Comparison of ENCODE assay signal across 18 cellular contexts in genomic region chr5:179610903-179611265, GRCh38. TPM values are rescaled to one million over a fixed set of nuclear protein-coding genes. Genes with fewer than 3 reads are reported as not detected.
DNase-seq lines count a peak whose midpoint lies in the region; ATAC-seq and TF ChIP-seq lines count a peak whose summit lies in the region.
"Had no signal": no experiment of that assay in that cellular context is flagged by ENCODE, and none has a peak within 500 bp of the region (broad histone marks: within the 10 kb centered on the region; RNA-seq: fewer than 3 reads in every experiment).

No MANE protein-coding gene starts in this region.

- H2AK5ac ChIP-seq in IMR-90 (ENCODE audit: low read depth, low read length), result no peak overlapping the region

- H2BK20ac ChIP-seq in IMR-90 (ENCODE audit: low read depth, low read length), result no peak overlapping the region

- no peak overlapping the region for H4K8ac ChIP-seq in IMR-90 (ENCODE audit: low read depth in 2 of 2, low read length in 2 of 2)

- H3K79me1 ChIP-seq in IMR-90 (ENCODE audit: low read depth in 1 of 2, low read length in 2 of 2), result peaks cover 22 to 66% of the 10 kb centered on the region in 2 experiments

- H3K56ac ChIP-seq in IMR-90 (ENCODE audit: extremely low read depth, insufficient read depth, low read length), result no peak overlapping the region

- TF ChIP-seq EP300 in neural cell (conservative IDR thresholded peaks at IDR 0.05; ENCODE audit: poor library complexity, severe bottlenecking), result no peak

- H3K23ac ChIP-seq in IMR-90 (ENCODE audit: low read depth, low read length), result 0 out of 2 replicates have a peak overlapping the region, but pooled peaks have one; percentile 7

- no peak overlapping the region for H3K9ac ChIP-seq in IMR-90 (ENCODE audit: low read depth, low read length)
- no peak overlapping the region for H3K9ac ChIP-seq in neural cell (ENCODE audit: low read length)
- H3K9ac ChIP-seq: KMS-11, parathyroid adenoma had no signal

- H3K36me3 Mint-ChIP-seq in activated CD4-positive, alpha-beta T cell treated with anti-CD3 and anti-CD28 coated beads for 36 hours (ENCODE audit: low read depth), result peaks cover 62% of the 10 kb centered on the region
- peaks cover 38% of the 10 kb centered on the region for H3K36me3 Mint-ChIP-seq in activated naive CD8-positive, alpha-beta T cell treated with anti-CD3 and anti-CD28 coated beads for 36 hours

- no TSS peak for BruUV-seq in IMR-90 (replicated peaks; lab: Mats Ljungman, UMichigan)

- no peak overlapping the region for H3K27ac ChIP-seq in IMR-90 (ENCODE audit: insufficient read depth, low read length)
- no peak overlapping the region for H3K27ac ChIP-seq in neural cell (ENCODE audit: low read length)
- H3K27ac ChIP-seq: KMS-11, lower lobe of right lung, parathyroid adenoma had no signal

- no peak for TF ChIP-seq CTCF in IMR-90 (conservative IDR thresholded peaks at IDR 0.05; ENCODE audit: low read depth, low read length)
- no peak for TF ChIP-seq CTCF in neural cell (IDR thresholded peaks at IDR 0.05; ENCODE audit: poor library complexity, severe bottlenecking)
- no peak for TF ChIP-seq CTCF in GM13976 (IDR thresholded peaks at IDR 0.05; ENCODE audit: borderline replicate concordance, control extremely low read depth, extremely low read depth, insufficient read depth, missing control alignments)

- CTCF ChIA-PET in activated CD4-positive, alpha-beta T cell treated with anti-CD3 and anti-CD28 coated beads for 36 hours (lab: Charles Lee), result no interaction called here
- CTCF ChIA-PET in IMR-90 (lab: Yijun Ruan, JAX), result interaction anchor here (0.6 to 1.6 kb wide), 2 partner anchors 13 to 19 kb away, joined by 5 read pairs; partner anchors contain the start of gene HNRNPH1

- H3K36me3 ChIP-seq in IMR-90 (ENCODE audit: control insufficient read depth, insufficient read depth, low read length), result peaks cover 77% of the 10 kb centered on the region
- peaks cover 17% of the 10 kb centered on the region for H3K36me3 ChIP-seq in neural cell (ENCODE audit: insufficient read depth, low read length)

- no peak overlapping the region for H4K5ac ChIP-seq in IMR-90 (ENCODE audit: low read depth, low read length)

- dilution Hi-C loops in IMR-90 (cut with HindIII; ENCODE audit: low sequenced_read_pairs, unreplicated experiment), result no loop called here

- no peak overlapping the region for H2BK15ac ChIP-seq in IMR-90 (ENCODE audit: low read depth, low read length)

- H3K27me3 ChIP-seq in IMR-90 (ENCODE audit: control insufficient read depth, insufficient read depth, low read length), result no peaks in the 10 kb centered on the region
- H3K27me3 ChIP-seq in neural cell (ENCODE audit: insufficient read depth, low read depth, low read length), result no peaks in the 10 kb centered on the region

- H4K20me1 ChIP-seq in IMR-90 (ENCODE audit: insufficient read depth, low read length) (peaks cover 91% of the 10 kb centered on the region), neural cell (ENCODE audit: insufficient read depth) (peaks cover 20% of the 10 kb centered on the region)

- no peaks in the 10 kb centered on the region for H3K27me3 Mint-ChIP-seq in activated CD4-positive, alpha-beta T cell treated with anti-CD3 and anti-CD28 coated beads for 36 hours
- peaks cover 6% of the 10 kb centered on the region for H3K27me3 Mint-ChIP-seq in activated naive CD8-positive, alpha-beta T cell treated with anti-CD3 and anti-CD28 coated beads for 36 hours

- H3K4me3 ChIP-seq in IMR-90 (ENCODE audit: insufficient read depth, low read depth, low read length) (no peak overlapping the region), neural cell (ENCODE audit: low read length) (no peak overlapping the region)
- H3K4me3 ChIP-seq: lower lobe of right lung had no signal

- H2BK5ac ChIP-seq in IMR-90 (ENCODE audit: low read depth, low read length, poor library complexity, severe bottlenecking), result no peak overlapping the region

- H3K9me3 Mint-ChIP-seq in activated CD4-positive, alpha-beta T cell treated with anti-CD3 and anti-CD28 coated beads for 36 hours (ENCODE audit: low read depth), result no peaks in the 10 kb centered on the region
- H3K9me3 Mint-ChIP-seq in activated naive CD8-positive, alpha-beta T cell treated with anti-CD3 and anti-CD28 coated beads for 36 hours, result no peaks in the 10 kb centered on the region
- H3K9me3 Mint-ChIP-seq: activated T-helper 2 cell treated with anti-CD3 and anti-CD28 coated beads, Interferon-gamma antibody, Interleukin-2, Interleukin-4, amounts not matched to agents 10 μg/mL and 5 μg/mL and 100 μg/mL, durations not matched to agents 14 hours and 24 hours and 36 hours had no signal

- H2AFZ ChIP-seq in IMR-90 (replicated peaks; ENCODE audit: low read length, poor library complexity) (no peak overlapping the region), neural cell (ENCODE audit: low read depth, low read length) (no peak overlapping the region)
- H2AFZ ChIP-seq: parathyroid adenoma had no signal

- H3K4me2 ChIP-seq in IMR-90 (ENCODE audit: low read depth, low read length) (no peak overlapping the region), neural cell (ENCODE audit: low read length) (no peak overlapping the region)
- H3K4me2 ChIP-seq: KMS-11 had no signal

- H2AK9ac ChIP-seq in IMR-90 (replicated peaks; ENCODE audit: low read depth, low read length, poor library complexity), result no peak overlapping the region

- H3K4me3 Mint-ChIP-seq in activated CD4-positive, alpha-beta T cell treated with anti-CD3 and anti-CD28 coated beads for 36 hours, result no peak overlapping the region
- no peak overlapping the region for H3K4me3 Mint-ChIP-seq in activated naive CD8-positive, alpha-beta T cell treated with anti-CD3 and anti-CD28 coated beads for 36 hours

- peaks cover 12% of the 10 kb centered on the region; the same call in 1 of the 2 replicates for H3K9me1 ChIP-seq in IMR-90 (ENCODE audit: insufficient read depth, low read length)

- H3K14ac ChIP-seq in IMR-90 (replicated peaks; ENCODE audit: low read depth, low read length), result no peak overlapping the region

- POLR2A ChIA-PET in activated CD4-positive, alpha-beta T cell treated with anti-CD3 and anti-CD28 coated beads for 36 hours (lab: Charles Lee), result interaction anchor here (1.1 to 5.8 kb wide), 2 partner anchors 10 to 12 kb away, joined by 4 to 59 read pairs; partner anchors contain the start of gene HNRNPH1
- POLR2A ChIA-PET in IMR-90 (lab: Charles Lee; ENCODE audit: unreplicated experiment), result interaction anchor here (0.5 kb wide), 1 partner anchor 29 kb away, joined by 3 read pairs; no protein-coding TSS in a partner anchor

- peaks cover 54% of the 10 kb centered on the region for H3K4me1 Mint-ChIP-seq in activated CD4-positive, alpha-beta T cell treated with anti-CD3 and anti-CD28 coated beads for 36 hours
- H3K4me1 Mint-ChIP-seq in activated naive CD8-positive, alpha-beta T cell treated with anti-CD3 and anti-CD28 coated beads for 36 hours, result peaks cover 34% of the 10 kb centered on the region

- intact Hi-C loops in activated CD4-positive, alpha-beta T cell treated with anti-CD3 and anti-CD28 coated beads for 36 hours (cut with DNase I, micrococcal nuclease), result loop anchor here in 1 of 2 experiments (2.0 kb wide), 1 partner anchor 14 kb away; no protein-coding TSS in a partner anchor
- intact Hi-C loops in IMR-90 (cut with micrococcal nuclease), result no loop called here

- no peaks in the 10 kb centered on the region for H3K9me3 ChIP-seq in IMR-90 (ENCODE audit: control insufficient read depth, insufficient read depth, low read length)
- no peaks in the 10 kb centered on the region for H3K9me3 ChIP-seq in neural cell (ENCODE audit: low read length)
- H3K9me3 ChIP-seq: lower lobe of right lung had no signal

- H3K18ac ChIP-seq in IMR-90 (ENCODE audit: low read depth, low read length), result no peak overlapping the region

- no peak for TF ChIP-seq POLR2A in IMR-90 (IDR thresholded peaks at IDR 0.05; ENCODE audit: low read depth, low read length)

- H4K91ac ChIP-seq in IMR-90 (ENCODE audit: insufficient read depth, low read depth, low read length), result no peak overlapping the region

- H3K79me2 ChIP-seq in neural cell (replicated peaks; ENCODE audit: insufficient read depth, low read length), result no peaks in the 10 kb centered on the region

- no peak for DNase-seq in activated CD4-positive, alpha-beta T cell treated with anti-CD3 and anti-CD28 coated beads for 36 hours
- DNase-seq in activated CD4-positive, alpha-beta T cell treated with anti-CD3 and anti-CD28 coated beads, Interleukin-2, amount 50 U/mL, for 1 hour, result no peak
- DNase-seq in IMR-90, result no peak
- no peak for DNase-seq in activated naive CD8-positive, alpha-beta T cell treated with anti-CD3 and anti-CD28 coated beads for 36 hours
- DNase-seq in hippocampal formation (lab: John Stamatoyannopoulos, UW), result no peak
- DNase-seq in NOMO-1 treated with dmso at 0.1 percent for 144 hours (lab: John Stamatoyannopoulos, UW; ENCODE audit: unreplicated experiment), result no peak
- no peak for DNase-seq in GM13976 (ENCODE audit: low spot score)
- DNase-seq: erythroblast; lower lobe of right lung; NCI-H187 treated with DMSO at 0.1 percent for 48 hours; NCI-H774; SHP77 treated with DMSO at 0.1 percent for 48 hours; stimulated activated CD4-positive, alpha-beta T cell treated with anti-CD3 and anti-CD28 coated beads, Interleukin-15, amount 100 ng/mL, for 24 hours; trophoblast cell had no signal

- in situ Hi-C loops in IMR-90 (cut with MboI; ENCODE audit: low sequenced_read_pairs) (no loop called here), GM13976 (cut with MboI; ENCODE audit: low sequenced_read_pairs, unreplicated experiment) (no loop called here)

- H3K4me1 ChIP-seq in IMR-90 (ENCODE audit: control insufficient read depth, insufficient read depth, low read length), result peaks cover 5% of the 10 kb centered on the region

- H3K27ac Mint-ChIP-seq in activated CD4-positive, alpha-beta T cell treated with anti-CD3 and anti-CD28 coated beads for 36 hours, result peak overlapping the region; percentile 14
- H3K27ac Mint-ChIP-seq in activated naive CD8-positive, alpha-beta T cell treated with anti-CD3 and anti-CD28 coated beads for 36 hours, result peak overlapping the region; percentile 36
- H3K27ac Mint-ChIP-seq: activated T-helper 2 cell treated with anti-CD3 and anti-CD28 coated beads, Interferon-gamma antibody, Interleukin-2, Interleukin-4, amounts not matched to agents 10 μg/mL and 5 μg/mL and 100 μg/mL, durations not matched to agents 14 hours and 24 hours and 36 hours had no signal

- no peak for ATAC-seq in activated CD4-positive, alpha-beta T cell treated with anti-CD3 and anti-CD28 coated beads for 36 hours
- ATAC-seq in IMR-90 (ENCODE audit: low read depth), result peak; percentile 1; the same call in 1 of the 2 replicates

- H2BK120ac ChIP-seq in IMR-90 (ENCODE audit: low read depth, low read length), result no peak overlapping the region

- no peak overlapping the region for H3K4ac ChIP-seq in IMR-90 (ENCODE audit: low read depth, low read length)

- H3F3A ChIP-seq in neural cell (ENCODE audit: insufficient read depth, low read length, poor library complexity, severe bottlenecking), result no peaks in the 10 kb centered on the region

- H3K9me2 ChIP-seq in neural cell (ENCODE audit: insufficient read depth, low read length), result no peaks in the 10 kb centered on the region

- TF ChIP-seq RAD21 in IMR-90 (IDR thresholded peaks at IDR 0.05; ENCODE audit: low read length) (no peak), neural cell (conservative IDR thresholded peaks at IDR 0.05) (no peak)

RNA-seq across cellular contexts. Expression of gene HNRNPH1, which starts 12.6 kb away (rescaled TPM):
- 100 to 1,000 TPM; 634 to 659 TPM for total RNA-seq in activated CD4-positive, alpha-beta T cell treated with anti-CD3 and anti-CD28 coated beads for 36 hours
- 300 and 735 TPM in 2 replicates for total RNA-seq in IMR-90 (2012; rRNA removed)
- polyA plus RNA-seq in IMR-90 (2012; rRNA removed), result 230 and 288 TPM in 2 replicates
- 34.5 and 69.4 TPM in 2 replicates for polyA plus RNA-seq in IMR-90 (2012; cell fraction: cytosol; rRNA removed)
- polyA plus RNA-seq in IMR-90 (2012; cell fraction: nucleus; rRNA removed; ENCODE audit: low replicate concordance), result 110 and 525 TPM in 2 replicates
- 100 to 1,000 TPM; 840 to 912 TPM for total RNA-seq in activated naive CD8-positive, alpha-beta T cell treated with anti-CD3 and anti-CD28 coated beads for 36 hours
- 982 and 1,058 TPM in 2 replicates for polyA plus RNA-seq in neural cell
- 885 and 1,102 TPM in 2 replicates for polyA minus RNA-seq in neural cell
